Comparison of ENCODE assay signal across 1 cellular context in genomic region chr13:110625771-110626321, GRCh38.
TF ChIP-seq lines count a peak whose summit lies in the region.

No MANE protein-coding gene starts in this region.

TF ChIP-seq in H1, 55 proteins besides CTCF, POLR2A, EP300 and RAD21:
- TF ChIP-seq CHD2 (IDR thresholded peaks at IDR 0.05; ENCODE audit: low read length) (no peak), EGR1 (IDR thresholded peaks at IDR 0.05; ENCODE audit: borderline replicate concordance, low read depth, low read length) (no peak), SP2 (IDR thresholded peaks at IDR 0.05; ENCODE audit: low read length) (no peak), FOSL1 (IDR thresholded peaks at IDR 0.05; ENCODE audit: insufficient read depth, low read depth, low read length) (no peak), POU5F1 (IDR thresholded peaks at IDR 0.05; ENCODE audit: low read depth, low read length) (no peak)
